18 cellular contexts compared by ENCODE assay signal in the genomic region with DNA sequence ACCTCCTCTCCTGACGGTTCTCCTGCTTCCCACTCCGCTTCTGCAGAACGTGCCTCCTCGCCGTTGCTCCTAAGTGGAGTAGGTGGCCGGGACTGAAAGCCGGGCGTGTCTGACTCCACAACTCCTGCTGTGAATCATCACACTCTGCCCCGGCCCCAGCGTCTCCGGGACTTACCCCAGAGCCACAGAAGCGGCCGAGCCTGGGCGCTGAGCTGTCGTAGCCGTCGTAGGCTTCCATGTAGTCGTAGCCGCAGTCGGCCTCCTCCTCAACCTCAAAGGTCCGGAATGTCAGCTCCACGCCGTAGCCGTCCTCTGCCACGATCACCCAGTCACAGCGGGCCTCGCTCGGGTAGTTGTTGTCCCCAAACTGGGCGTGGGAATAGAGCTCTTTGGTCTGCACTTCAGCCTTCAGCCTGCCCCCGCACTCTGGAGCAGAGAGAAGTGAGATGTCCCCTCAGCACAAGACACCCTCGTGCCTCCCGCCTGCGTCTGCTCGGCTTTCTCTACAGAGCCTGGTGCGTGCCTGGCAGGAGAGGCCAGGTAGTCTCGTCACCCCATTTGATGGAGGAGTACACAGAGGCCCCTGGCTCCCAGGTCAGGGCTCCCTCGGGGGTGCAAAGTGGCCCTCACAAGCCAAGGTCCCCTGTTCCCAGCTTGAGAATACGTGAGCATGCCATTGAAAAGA. TPM values are rescaled to one million over a fixed set of nuclear protein-coding genes. Genes with fewer than 3 reads are reported as not detected.
DNase-seq lines count a peak whose midpoint lies in the region; ATAC-seq, FAIRE-seq and TF ChIP-seq lines count a peak whose summit lies in the region.
"Had no signal": no experiment of that assay in that cellular context is flagged by ENCODE, and none has a peak within 500 bp of the region (broad histone marks: within the 10 kb centered on the region; RNA-seq: fewer than 3 reads in every experiment).

No MANE protein-coding gene starts in this region.

- no peak for FAIRE-seq in small intestine (lab: Jason Lieb, UNC)

- POLR2A ChIA-PET in PC-3 (lab: Charles Lee; ENCODE audit: unreplicated experiment) = no interaction called here

- H3K27ac Mint-ChIP-seq in activated CD8-positive, alpha-beta memory T cell treated with anti-CD3 and anti-CD28 coated beads, Interleukin-2, amount 10 ng/mL, durations not matched to agents 7 days and 5 days = no peak overlapping the region
- H3K27ac Mint-ChIP-seq in endodermal cell = no peak overlapping the region
- H3K27ac Mint-ChIP-seq: CD4-positive, CD25-positive, alpha-beta regulatory T cell; stimulated activated naive B cell treated with anti-CD40 and anti-IgM and Interleukin-4, amounts not matched to agents 10 μg/mL and 1 μg/mL and 100 μg/mL, for 72 hours had no signal

- H2AFZ ChIP-seq in PC-3 (ENCODE audit: low read length) = peak overlapping the region; percentile 65

- DNase-seq in activated CD8-positive, alpha-beta memory T cell treated with anti-CD3 and anti-CD28 coated beads for 24 hours = peak; percentile 37
- no peak for DNase-seq in activated CD8-positive, alpha-beta memory T cell treated with anti-CD3 and anti-CD28 coated beads, Interleukin-2, amount 10 ng/mL, durations not matched to agents 7 days and 5 days
- DNase-seq in PC-3 (peak; percentile 60), endodermal cell (peak; percentile 54), small intestine (peak; percentile 76), NCI-H524 (lab: John Stamatoyannopoulos, UW) (no peak), cardiac septum (ENCODE audit: low spot score) (no peak)
- DNase-seq: cortex of kidney, esophagus squamous epithelium, left lung, NCI-H510A, spleen had no signal

- no peaks in the 10 kb centered on the region for H3K9me2 ChIP-seq in PC-3 (replicated peaks; ENCODE audit: low read length)

- peaks cover 7% of the 10 kb centered on the region for H3K4me1 Mint-ChIP-seq in activated CD8-positive, alpha-beta memory T cell treated with anti-CD3 and anti-CD28 coated beads, Interleukin-2, amount 10 ng/mL, durations not matched to agents 7 days and 5 days
- peaks cover 7% of the 10 kb centered on the region for H3K4me1 Mint-ChIP-seq in endodermal cell

- no TSS peak for BruUV-seq in PC-3 (replicated peaks; lab: Mats Ljungman, UMichigan)

- H3K4me3 Mint-ChIP-seq in activated CD8-positive, alpha-beta memory T cell treated with anti-CD3 and anti-CD28 coated beads, Interleukin-2, amount 10 ng/mL, durations not matched to agents 7 days and 5 days = no peak overlapping the region
- H3K4me3 Mint-ChIP-seq in endodermal cell = no peak overlapping the region
- H3K4me3 Mint-ChIP-seq: CD4-positive, CD25-positive, alpha-beta regulatory T cell; stimulated activated naive B cell treated with anti-CD40 and anti-IgM and Interleukin-4, amounts not matched to agents 10 μg/mL and 1 μg/mL and 100 μg/mL, for 72 hours had no signal

- H3K9me3 ChIP-seq in PC-3 (ENCODE audit: low read length) = no peaks in the 10 kb centered on the region
- H3K9me3 ChIP-seq in endodermal cell (ENCODE audit: control insufficient read depth, low read length) = no peaks in the 10 kb centered on the region
- H3K9me3 ChIP-seq in small intestine (ENCODE audit: control insufficient read depth, low read depth) = no peaks in the 10 kb centered on the region
- H3K9me3 ChIP-seq: esophagus squamous epithelium, HAP-1, left lung, spleen had no signal

- H3K4me2 ChIP-seq in PC-3 (ENCODE audit: low read length) = peak overlapping the region; percentile 51

- H3K27me3 ChIP-seq in PC-3 (ENCODE audit: low read length) (no peaks in the 10 kb centered on the region), endodermal cell (ENCODE audit: control insufficient read depth, insufficient read depth, low read length, poor library complexity, severe bottlenecking) (peaks cover 7% of the 10 kb centered on the region), small intestine (ENCODE audit: control insufficient read depth in 2 of 2, insufficient read depth in 2 of 2, low read length in 2 of 2) (no peaks in the 10 kb centered on the region)

- no peaks in the 10 kb centered on the region for H3K9me3 Mint-ChIP-seq in activated CD8-positive, alpha-beta memory T cell treated with anti-CD3 and anti-CD28 coated beads, Interleukin-2, amount 10 ng/mL, durations not matched to agents 7 days and 5 days (ENCODE audit: low read depth)
- H3K9me3 Mint-ChIP-seq in endodermal cell = no peaks in the 10 kb centered on the region
- H3K9me3 Mint-ChIP-seq: CD4-positive, CD25-positive, alpha-beta regulatory T cell; stimulated activated naive B cell treated with anti-CD40 and anti-IgM and Interleukin-4, amounts not matched to agents 10 μg/mL and 1 μg/mL and 100 μg/mL, for 72 hours had no signal

- H3K9ac ChIP-seq in PC-3 (ENCODE audit: low read length) (no peak overlapping the region), endodermal cell (ENCODE audit: extremely low read depth, low read length, poor library complexity, severe bottlenecking) (no peak overlapping the region)

- CTCF ChIA-PET in activated CD8-positive, alpha-beta memory T cell treated with anti-CD3 and anti-CD28 coated beads, Interleukin-2, amount 10 ng/mL, durations not matched to agents 7 days and 5 days (lab: Charles Lee) = interaction anchor here (0.8 to 2.0 kb wide), 14 partner anchors 9 to 368 kb away, joined by 3 to 9 read pairs (median 5); a partner anchor contains a TSS
- CTCF ChIA-PET in PC-3 (lab: Charles Lee) = interaction anchor here (0.6 kb wide), 1 partner anchor 20 kb away, joined by 3 read pairs; no protein-coding TSS in a partner anchor

- intact Hi-C loops in PC-3 (cut with micrococcal nuclease) = no loop called here
- intact Hi-C loops in cardiac septum (cut with DNase I) = no loop called here

- 90 to 96% methylated on average over 28 to 38 of the region's 38 CpGs for WGBS in endodermal cell (ENCODE audit: insufficient coverage in 1 of 2, insufficient read length in 1 of 2), 2 experiments
- WGBS in small intestine, 3 donors = 45 to 83% (median 49%) methylated on average over 37 to 38 of the region's 38 CpGs

- peaks cover 34% of the 10 kb centered on the region for H3K27me3 Mint-ChIP-seq in activated CD8-positive, alpha-beta memory T cell treated with anti-CD3 and anti-CD28 coated beads, Interleukin-2, amount 10 ng/mL, durations not matched to agents 7 days and 5 days
- peaks cover 18% of the 10 kb centered on the region for H3K27me3 Mint-ChIP-seq in endodermal cell (ENCODE audit: insufficient read depth)

- no peaks in the 10 kb centered on the region for H4K20me1 ChIP-seq in PC-3 (ENCODE audit: low read length)

- H3K36me3 ChIP-seq in PC-3 (ENCODE audit: low read depth, low read length) (no peaks in the 10 kb centered on the region), endodermal cell (ENCODE audit: control insufficient read depth, insufficient read depth, low read length) (no peaks in the 10 kb centered on the region), small intestine (ENCODE audit: control insufficient read depth in 2 of 2, insufficient read depth in 2 of 2, low read length in 2 of 2) (no peaks in the 10 kb centered on the region)
- H3K36me3 ChIP-seq: esophagus squamous epithelium, HAP-1, left lung, spleen had no signal

- no peaks in the 10 kb centered on the region for H3K36me3 Mint-ChIP-seq in activated CD8-positive, alpha-beta memory T cell treated with anti-CD3 and anti-CD28 coated beads, Interleukin-2, amount 10 ng/mL, durations not matched to agents 7 days and 5 days
- no peaks in the 10 kb centered on the region for H3K36me3 Mint-ChIP-seq in endodermal cell (ENCODE audit: low read depth)
- H3K36me3 Mint-ChIP-seq: CD4-positive, CD25-positive, alpha-beta regulatory T cell; stimulated activated naive B cell treated with anti-CD40 and anti-IgM and Interleukin-4, amounts not matched to agents 10 μg/mL and 1 μg/mL and 100 μg/mL, for 72 hours had no signal

- H3K4me1 ChIP-seq in PC-3 (ENCODE audit: insufficient read depth, low read length) = peaks cover 17% of the 10 kb centered on the region
- H3K4me1 ChIP-seq in endodermal cell (ENCODE audit: control insufficient read depth, insufficient read depth, low read length) = no peaks in the 10 kb centered on the region
- no peaks in the 10 kb centered on the region for H3K4me1 ChIP-seq in small intestine (ENCODE audit: control insufficient read depth in 2 of 2, insufficient read depth in 1 of 2, low read depth in 1 of 2, low read length in 1 of 2)

- H3F3A ChIP-seq in PC-3 (ENCODE audit: low read length, unreplicated experiment) = no peaks in the 10 kb centered on the region

- H3K27ac ChIP-seq in PC-3 (ENCODE audit: low read length) (no peak overlapping the region), endodermal cell (ENCODE audit: low read depth, low read length) (no peak overlapping the region), small intestine (ENCODE audit: low read depth in 1 of 2, low read length in 1 of 2) (no peak overlapping the region)
- H3K27ac ChIP-seq: esophagus squamous epithelium, left lung, spleen had no signal

- H3K4me3 ChIP-seq in PC-3 (ENCODE audit: low read length) = peak overlapping the region; percentile 35; the same call in 1 of the 2 replicates
- no peak overlapping the region for H3K4me3 ChIP-seq in endodermal cell (ENCODE audit: low read length)
- H3K4me3 ChIP-seq in small intestine (ENCODE audit: low read depth in 1 of 2, low read length in 2 of 2) = no peak overlapping the region
- H3K4me3 ChIP-seq: esophagus squamous epithelium, HAP-1, left lung, spleen had no signal

- H3K79me2 ChIP-seq in PC-3 (ENCODE audit: low read length) = no peaks in the 10 kb centered on the region

- ATAC-seq in activated CD8-positive, alpha-beta memory T cell treated with anti-CD3 and anti-CD28 coated beads, Interleukin-2, amount 10 ng/mL, durations not matched to agents 7 days and 5 days = no peak
- ATAC-seq in PC-3 = peak; percentile 89
- ATAC-seq in GM21515 (IDR thresholded peaks at IDR 0.05; ENCODE audit: unreplicated experiment) = no peak

- no peak for TF ChIP-seq CTCF in PC-3 (conservative IDR thresholded peaks at IDR 0.05; ENCODE audit: low read depth, low read length)
- TF ChIP-seq CTCF in endodermal cell (conservative IDR thresholded peaks at IDR 0.05) = no peak

RNA-seq across cellular contexts. Expression of a gene that starts 11.2 kb away (rescaled TPM):
- total RNA-seq in activated CD8-positive, alpha-beta memory T cell treated with anti-CD3 and anti-CD28 coated beads, Interleukin-2, amount 10 ng/mL, durations not matched to agents 7 days and 5 days = not detected
- total RNA-seq in PC-3 (2014; rRNA removed) (not detected in 2 replicates), endodermal cell (not detected), cardiac septum (not detected)
- not detected for polyA plus RNA-seq in endodermal cell (2013, experiment 1 of 2)
- polyA plus RNA-seq in endodermal cell (2013, experiment 2 of 2) = not detected
- polyA plus RNA-seq in small intestine = not detected
- total RNA-seq: CD4-positive, CD25-positive, alpha-beta regulatory T cell; esophagus squamous epithelium; left lung; myocyte; spleen; urinary bladder had no signal
- polyA plus RNA-seq: CD4-positive, CD25-positive, alpha-beta regulatory T cell; spleen; urinary bladder had no signal

Comparison
In these comparisons a context has a peak if more than half of its experiments do, and no peak if none do; other contexts are left out.
1. DNase-seq: peak in activated CD8-positive, alpha-beta memory T cell treated with anti-CD3 and anti-CD28 coated beads for 24 hours (single experiment), PC-3 (single experiment), endodermal cell (single experiment) and small intestine (single experiment); none in activated CD8-positive, alpha-beta memory T cell treated with anti-CD3 and anti-CD28 coated beads, Interleukin-2, amount 10 ng/mL, durations not matched to agents 7 days and 5 days (single experiment), NCI-H524 (0 of 2) and cardiac septum (single experiment).